ENCODE assay signal across 8 cellular contexts in the genomic region with DNA sequence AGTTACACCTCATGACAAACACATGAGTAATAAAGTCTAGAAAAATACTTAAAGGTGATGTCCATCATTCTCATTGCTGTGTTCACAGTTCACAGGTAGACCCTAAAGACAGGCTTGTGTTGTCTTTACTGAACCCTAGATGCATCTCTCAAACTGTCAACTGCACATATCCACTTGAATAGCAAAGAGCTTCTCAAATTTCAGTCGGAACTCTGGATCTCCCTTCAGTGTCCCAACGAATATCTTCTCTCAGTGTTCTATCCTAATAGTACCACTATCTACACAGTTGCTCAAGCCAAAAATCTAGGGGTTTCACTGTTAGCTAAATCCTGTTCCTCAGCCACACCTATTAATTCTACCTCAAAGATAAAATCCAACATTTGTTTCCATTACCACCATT. TPM values are rescaled to one million over a fixed set of nuclear protein-coding genes. Genes with fewer than 3 reads are reported as not detected.
DNase-seq lines count a peak whose midpoint lies in the region; ATAC-seq and TF ChIP-seq lines count a peak whose summit lies in the region.

No MANE protein-coding gene starts in this region.

- H3K4me1 ChIP-seq in spleen: peaks cover 46 to 63% (median 61%) of the 10 kb centered on the region in 6 donors

- POLR2A ChIA-PET in activated CD4-positive, alpha-beta T cell treated with anti-CD3 and anti-CD28 coated beads for 36 hours (lab: Charles Lee): interaction anchor here (0.9 to 2.2 kb wide), 3 partner anchors 37 to 39 kb away, joined by 3 to 13 read pairs (median 12); a partner anchor contains a TSS

- TF ChIP-seq POLR2A in spleen (IDR thresholded peaks at IDR 0.05): no peak

- ATAC-seq in activated CD4-positive, alpha-beta T cell treated with anti-CD3 and anti-CD28 coated beads for 36 hours: no peak
- ATAC-seq in HG03135 (IDR thresholded peaks at IDR 0.05; ENCODE audit: unreplicated experiment) (no peak), GM21526 (IDR thresholded peaks at IDR 0.05; ENCODE audit: low FRiP score, unreplicated experiment) (no peak)

- H3K9me3 Mint-ChIP-seq in activated CD4-positive, alpha-beta T cell treated with anti-CD3 and anti-CD28 coated beads for 36 hours (ENCODE audit: low read depth): no peaks in the 10 kb centered on the region

- H3K27me3 Mint-ChIP-seq in activated CD4-positive, alpha-beta T cell treated with anti-CD3 and anti-CD28 coated beads for 36 hours: no peaks in the 10 kb centered on the region

- H3K27ac ChIP-seq in spleen: peak overlapping the region in 7 of 8 donors; percentile 88 to 96 (median 91)

- H3K27ac Mint-ChIP-seq in activated CD4-positive, alpha-beta T cell treated with anti-CD3 and anti-CD28 coated beads for 36 hours: peak overlapping the region; percentile 96

- intact Hi-C loops in activated CD4-positive, alpha-beta T cell treated with anti-CD3 and anti-CD28 coated beads for 36 hours (cut with DNase I, micrococcal nuclease): no loop called here
- intact Hi-C loops in spleen (cut with DNase I; ENCODE audit: low total_unique reads): no loop called here

- TF ChIP-seq CTCF in fibroblast of villous mesenchyme (IDR thresholded peaks at IDR 0.05; ENCODE audit: insufficient read depth, low read depth, low read length) (no peak), spleen (IDR thresholded peaks at IDR 0.05 in 8 of 11, conservative IDR thresholded peaks at IDR 0.05 in 3 of 11) (no peak)

- 20 to 35% (median 26%) methylated on average over 2 of the region's 2 CpGs for whole genome bisulfite sequencing in spleen, 5 donors

- peak overlapping the region; percentile 77 for H3K4me3 ChIP-seq in fibroblast of villous mesenchyme (ENCODE audit: low read depth, low read length)
- peak overlapping the region in 5 of 8 donors; percentile 36 to 69 (median 46) for H3K4me3 ChIP-seq in spleen

- H3K36me3 ChIP-seq in spleen: peaks cover 0 to 28% (median 2%) of the 10 kb centered on the region in 6 donors

- peaks cover 24% of the 10 kb centered on the region for H3K36me3 Mint-ChIP-seq in activated CD4-positive, alpha-beta T cell treated with anti-CD3 and anti-CD28 coated beads for 36 hours (ENCODE audit: low read depth)

- CTCF ChIA-PET in activated CD4-positive, alpha-beta T cell treated with anti-CD3 and anti-CD28 coated beads for 36 hours (lab: Charles Lee): interaction anchor here (0.6 kb wide), 1 partner anchor 204 kb away, joined by 3 read pairs; no protein-coding TSS in a partner anchor

- no peaks in the 10 kb centered on the region for H3K9me3 ChIP-seq in spleen

- H3K4me1 Mint-ChIP-seq in activated CD4-positive, alpha-beta T cell treated with anti-CD3 and anti-CD28 coated beads for 36 hours: peaks cover 48% of the 10 kb centered on the region

- H3K27me3 ChIP-seq in spleen (replicated peaks in 1 of 7): no peaks in the 10 kb centered on the region

- H3K4me3 Mint-ChIP-seq in activated CD4-positive, alpha-beta T cell treated with anti-CD3 and anti-CD28 coated beads for 36 hours: peak overlapping the region; percentile 81

- no peak for DNase-seq in activated CD4-positive, alpha-beta T cell treated with anti-CD3 and anti-CD28 coated beads for 36 hours
- no peak for DNase-seq in activated CD4-positive, alpha-beta T cell treated with anti-CD3 and anti-CD28 coated beads, Interleukin-2, amount 50 U/mL, for 4 hours
- peak; percentile 11 for DNase-seq in RPMI8226
- peak; percentile 20 for DNase-seq in fibroblast of villous mesenchyme (ENCODE audit: low read depth)
- no peak for DNase-seq in spleen
- no peak for DNase-seq in middle frontal gyrus (ENCODE audit: extremely low spot score, low spot score)

RNA-seq across cellular contexts. Expression of a gene that starts 50.6 kb away (rescaled TPM):
- 10 to 100 TPM; 24.1 to 30.0 TPM for total RNA-seq in activated CD4-positive, alpha-beta T cell treated with anti-CD3 and anti-CD28 coated beads for 36 hours
- total RNA-seq in fibroblast of villous mesenchyme (6.5 and 9.0 TPM in 2 replicates), spleen (10 to 100 TPM in 6 of 7 donors, 1 to 10 TPM in 1; 8.3 to 22.6 (median 14.7) TPM)
- polyA plus RNA-seq in spleen: 10 to 100 TPM; 27.1 to 34.6 (median 33.9) TPM

Comparison
In these comparisons a context has a peak if more than half of its experiments do, and no peak if none do; other contexts are left out.
1. DNase-seq: peak in RPMI8226 (single experiment) and fibroblast of villous mesenchyme (single experiment); none in activated CD4-positive, alpha-beta T cell treated with anti-CD3 and anti-CD28 coated beads for 36 hours (single experiment), activated CD4-positive, alpha-beta T cell treated with anti-CD3 and anti-CD28 coated beads, Interleukin-2, amount 50 U/mL, for 4 hours (0 of 2), spleen (single experiment) and middle frontal gyrus (single experiment).